ENCODE assay signal across 2 cellular contexts in the genomic region with DNA sequence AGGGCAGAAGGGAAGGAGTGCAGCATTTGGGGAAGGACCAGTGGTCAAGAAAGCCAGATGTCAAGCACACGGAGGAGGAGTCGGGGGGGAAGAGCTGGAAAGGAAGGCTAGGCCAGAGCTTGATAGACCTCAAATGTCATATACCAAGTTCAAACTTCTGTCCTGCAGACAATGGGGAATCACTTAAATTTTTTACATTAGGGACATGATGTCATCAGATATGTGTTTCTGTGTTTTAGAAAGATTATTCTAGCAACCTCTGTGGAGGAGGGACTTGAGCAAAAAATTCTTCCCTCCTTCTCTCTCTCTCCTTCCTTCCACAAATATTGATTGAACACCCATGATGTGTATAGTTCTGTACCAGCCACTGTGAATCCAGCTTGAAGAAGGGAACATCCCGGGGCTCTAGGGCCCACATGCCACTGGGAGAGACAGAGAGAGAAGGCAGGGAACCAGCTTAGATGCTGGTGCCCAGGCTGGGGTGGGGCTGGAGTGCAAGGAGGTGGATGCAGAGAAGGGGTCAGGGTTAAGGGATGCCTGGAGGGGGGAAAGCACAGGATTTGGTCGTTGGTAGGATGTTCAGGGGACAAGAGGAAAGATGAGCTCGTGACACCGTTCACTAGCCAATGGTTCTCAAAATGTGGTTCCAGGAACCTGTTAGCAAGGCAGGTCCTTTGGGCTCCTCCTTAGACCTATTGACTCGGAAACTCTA.
TF ChIP-seq lines count a peak whose summit lies in the region.

No MANE protein-coding gene starts in this region.

TF ChIP-seq in HepG2, 621 proteins besides CTCF, POLR2A, EP300 and RAD21:
- TF ChIP-seq CREB1 (IDR thresholded peaks at IDR 0.05) (peak; percentile 24; the same call in 1 of the 2 replicates), CREB1 (CRISPR knock-in tag; IDR thresholded peaks at IDR 0.05) (no peak), KLF15 (CRISPR knock-in tag; IDR thresholded peaks at IDR 0.05; ENCODE audit: borderline replicate concordance) (no peak), ATF7 (IDR thresholded peaks at IDR 0.05) (peak; percentile 92), ATF7 (CRISPR knock-in tag; IDR thresholded peaks at IDR 0.05) (no peak), SOX13 (IDR thresholded peaks at IDR 0.05) (no peak), SOX13 (CRISPR knock-in tag; conservative IDR thresholded peaks at IDR 0.05 in 1 of 2, IDR thresholded peaks at IDR 0.05 in 1 of 2) (no peak)
- TF ChIP-seq, protein P1, sequence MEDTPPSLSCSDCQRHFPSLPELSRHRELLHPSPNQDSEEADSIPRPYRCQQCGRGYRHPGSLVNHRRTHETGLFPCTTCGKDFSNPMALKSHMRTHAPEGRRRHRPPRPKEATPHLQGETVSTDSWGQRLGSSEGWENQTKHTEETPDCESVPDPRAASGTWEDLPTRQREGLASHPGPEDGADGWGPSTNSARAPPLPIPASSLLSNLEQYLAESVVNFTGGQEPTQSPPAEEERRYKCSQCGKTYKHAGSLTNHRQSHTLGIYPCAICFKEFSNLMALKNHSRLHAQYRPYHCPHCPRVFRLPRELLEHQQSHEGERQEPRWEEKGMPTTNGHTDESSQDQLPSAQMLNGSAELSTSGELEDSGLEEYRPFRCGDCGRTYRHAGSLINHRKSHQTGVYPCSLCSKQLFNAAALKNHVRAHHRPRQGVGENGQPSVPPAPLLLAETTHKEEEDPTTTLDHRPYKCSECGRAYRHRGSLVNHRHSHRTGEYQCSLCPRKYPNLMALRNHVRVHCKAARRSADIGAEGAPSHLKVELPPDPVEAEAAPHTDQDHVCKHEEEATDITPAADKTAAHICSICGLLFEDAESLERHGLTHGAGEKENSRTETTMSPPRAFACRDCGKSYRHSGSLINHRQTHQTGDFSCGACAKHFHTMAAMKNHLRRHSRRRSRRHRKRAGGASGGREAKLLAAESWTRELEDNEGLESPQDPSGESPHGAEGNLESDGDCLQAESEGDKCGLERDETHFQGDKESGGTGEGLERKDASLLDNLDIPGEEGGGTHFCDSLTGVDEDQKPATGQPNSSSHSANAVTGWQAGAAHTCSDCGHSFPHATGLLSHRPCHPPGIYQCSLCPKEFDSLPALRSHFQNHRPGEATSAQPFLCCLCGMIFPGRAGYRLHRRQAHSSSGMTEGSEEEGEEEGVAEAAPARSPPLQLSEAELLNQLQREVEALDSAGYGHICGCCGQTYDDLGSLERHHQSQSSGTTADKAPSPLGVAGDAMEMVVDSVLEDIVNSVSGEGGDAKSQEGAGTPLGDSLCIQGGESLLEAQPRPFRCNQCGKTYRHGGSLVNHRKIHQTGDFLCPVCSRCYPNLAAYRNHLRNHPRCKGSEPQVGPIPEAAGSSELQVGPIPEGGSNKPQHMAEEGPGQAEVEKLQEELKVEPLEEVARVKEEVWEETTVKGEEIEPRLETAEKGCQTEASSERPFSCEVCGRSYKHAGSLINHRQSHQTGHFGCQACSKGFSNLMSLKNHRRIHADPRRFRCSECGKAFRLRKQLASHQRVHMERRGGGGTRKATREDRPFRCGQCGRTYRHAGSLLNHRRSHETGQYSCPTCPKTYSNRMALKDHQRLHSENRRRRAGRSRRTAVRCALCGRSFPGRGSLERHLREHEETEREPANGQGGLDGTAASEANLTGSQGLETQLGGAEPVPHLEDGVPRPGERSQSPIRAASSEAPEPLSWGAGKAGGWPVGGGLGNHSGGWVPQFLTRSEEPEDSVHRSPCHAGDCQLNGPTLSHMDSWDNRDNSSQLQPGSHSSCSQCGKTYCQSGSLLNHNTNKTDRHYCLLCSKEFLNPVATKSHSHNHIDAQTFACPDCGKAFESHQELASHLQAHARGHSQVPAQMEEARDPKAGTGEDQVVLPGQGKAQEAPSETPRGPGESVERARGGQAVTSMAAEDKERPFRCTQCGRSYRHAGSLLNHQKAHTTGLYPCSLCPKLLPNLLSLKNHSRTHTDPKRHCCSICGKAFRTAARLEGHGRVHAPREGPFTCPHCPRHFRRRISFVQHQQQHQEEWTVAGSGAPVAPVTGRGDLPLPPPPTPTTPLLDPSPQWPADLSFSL (CRISPR knock-in tag; IDR thresholded peaks at IDR 0.05): 0 out of 2 replicates have a peak, but pooled peaks have one; percentile 19
- TF ChIP-seq, protein P2, sequence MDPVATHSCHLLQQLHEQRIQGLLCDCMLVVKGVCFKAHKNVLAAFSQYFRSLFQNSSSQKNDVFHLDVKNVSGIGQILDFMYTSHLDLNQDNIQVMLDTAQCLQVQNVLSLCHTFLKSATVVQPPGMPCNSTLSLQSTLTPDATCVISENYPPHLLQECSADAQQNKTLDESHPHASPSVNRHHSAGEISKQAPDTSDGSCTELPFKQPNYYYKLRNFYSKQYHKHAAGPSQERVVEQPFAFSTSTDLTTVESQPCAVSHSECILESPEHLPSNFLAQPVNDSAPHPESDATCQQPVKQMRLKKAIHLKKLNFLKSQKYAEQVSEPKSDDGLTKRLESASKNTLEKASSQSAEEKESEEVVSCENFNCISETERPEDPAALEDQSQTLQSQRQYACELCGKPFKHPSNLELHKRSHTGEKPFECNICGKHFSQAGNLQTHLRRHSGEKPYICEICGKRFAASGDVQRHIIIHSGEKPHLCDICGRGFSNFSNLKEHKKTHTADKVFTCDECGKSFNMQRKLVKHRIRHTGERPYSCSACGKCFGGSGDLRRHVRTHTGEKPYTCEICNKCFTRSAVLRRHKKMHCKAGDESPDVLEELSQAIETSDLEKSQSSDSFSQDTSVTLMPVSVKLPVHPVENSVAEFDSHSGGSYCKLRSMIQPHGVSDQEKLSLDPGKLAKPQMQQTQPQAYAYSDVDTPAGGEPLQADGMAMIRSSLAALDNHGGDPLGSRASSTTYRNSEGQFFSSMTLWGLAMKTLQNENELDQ (CRISPR knock-in tag; IDR thresholded peaks at IDR 0.05; ENCODE audit: borderline replicate concordance): no peak

TF ChIP-seq in WTC11, 78 proteins besides CTCF, POLR2A, EP300 and RAD21:
- TF ChIP-seq ZNF423 (CRISPR knock-in tag; IDR thresholded peaks at IDR 0.05): no peak
